ENCODE assay signal across 25 cellular contexts in the genomic region with DNA sequence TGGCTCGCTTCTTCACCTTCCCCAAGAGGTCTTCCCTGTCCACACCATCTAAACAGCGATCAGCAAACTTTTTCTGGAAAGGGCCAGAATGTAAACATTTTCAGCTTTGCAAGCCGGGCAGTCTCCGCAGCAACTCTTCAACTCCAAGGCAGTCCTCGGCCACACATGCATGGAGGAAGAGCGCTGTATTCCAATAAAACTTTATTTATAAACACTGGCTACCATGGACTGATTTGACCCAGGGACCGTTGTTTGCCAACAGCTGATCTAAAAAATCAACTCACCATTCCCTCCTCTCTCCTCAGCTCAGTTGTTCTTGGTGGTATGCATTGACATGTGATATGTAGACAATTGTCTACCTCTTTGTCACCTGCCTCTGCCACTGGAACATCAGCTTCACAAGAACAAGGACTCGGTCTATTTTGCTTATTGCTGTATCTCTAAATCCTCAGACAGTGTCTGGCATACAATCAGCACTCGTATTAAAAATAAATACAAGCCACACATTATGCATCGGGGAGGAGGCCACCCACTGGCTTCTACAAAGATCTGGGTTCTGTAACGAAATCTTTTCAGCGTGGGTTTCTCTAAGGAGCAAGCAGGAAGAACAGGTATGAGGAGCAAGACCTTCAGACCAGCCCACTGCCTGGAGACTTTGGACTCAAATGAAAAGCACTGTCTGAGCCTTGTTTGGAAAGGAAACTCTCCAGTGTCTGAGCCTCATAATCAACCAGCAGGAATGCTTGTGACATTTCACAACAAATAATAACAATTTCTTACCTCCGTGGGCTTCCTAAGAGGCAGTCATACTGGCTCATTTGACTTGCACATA.
DNase-seq lines count a peak whose midpoint lies in the region; ATAC-seq, FAIRE-seq and TF ChIP-seq lines count a peak whose summit lies in the region.
"Had no signal": no experiment of that assay in that cellular context is flagged by ENCODE, and none has a peak within 500 bp of the region (broad histone marks: within the 10 kb centered on the region; RNA-seq: fewer than 3 reads in every experiment).

No MANE protein-coding gene starts in this region.

- intact Hi-C loops in left ventricle myocardium inferior (cut with micrococcal nuclease), result no loop called here
- intact Hi-C loops in pancreas (cut with DNase I), result no loop called here

- peaks cover 40 to 62% (median 56%) of the 10 kb centered on the region in 10 experiments for H3K4me1 ChIP-seq in BLaER1 treated with 17β-estradiol and CSF1 and Interleukin-3, amounts not matched to agents 10 nM and 100 nM
- H3K4me1 ChIP-seq in Peyer's patch, result peaks cover 0 to 31% (median 6%) of the 10 kb centered on the region in 4 donors
- H3K4me1 ChIP-seq in left ventricle myocardium inferior, result peaks cover 55% of the 10 kb centered on the region
- H3K4me1 ChIP-seq in pancreas, result peaks cover 0 to 5% (median 0%) of the 10 kb centered on the region in 3 donors

- no peak overlapping the region for H3K27ac ChIP-seq in BLaER1 treated with 17β-estradiol and CSF1 and Interleukin-3, amounts not matched to agents 10 nM and 100 nM
- H3K27ac ChIP-seq in Peyer's patch (peak overlapping the region in 3 of 4 donors; percentile 19 to 62 (median 53)), left ventricle myocardium inferior (replicated peaks) (peak overlapping the region; percentile 79), pancreas (no peak overlapping the region)
- H3K27ac ChIP-seq: ascending aorta, esophagus muscularis mucosa, SJSA1, testis had no signal

- peaks cover 0 to 6% (median 0%) of the 10 kb centered on the region in 11 experiments; a peak in 3 of 22 replicates for H3K9me3 ChIP-seq in BLaER1 treated with 17β-estradiol and CSF1 and Interleukin-3, amounts not matched to agents 10 nM and 100 nM (replicated peaks in 1 of 11)
- H3K9me3 ChIP-seq in Peyer's patch (no peaks in the 10 kb centered on the region), left ventricle myocardium inferior (replicated peaks) (no peaks in the 10 kb centered on the region), pancreas (no peaks in the 10 kb centered on the region)
- H3K9me3 ChIP-seq: ascending aorta, esophagus muscularis mucosa, SJSA1, testis had no signal

- TF ChIP-seq CTCF in Peyer's patch (IDR thresholded peaks at IDR 0.05), result no peak
- no peak for TF ChIP-seq CTCF in left ventricle myocardium inferior (IDR thresholded peaks at IDR 0.05; ENCODE audit: borderline replicate concordance)
- TF ChIP-seq CTCF in pancreas (IDR thresholded peaks at IDR 0.05), result no peak

- peaks cover 0 to 59% (median 0%) of the 10 kb centered on the region in 11 experiments; a peak in 7 of 22 replicates for H3K27me3 ChIP-seq in BLaER1 treated with 17β-estradiol and CSF1 and Interleukin-3, amounts not matched to agents 10 nM and 100 nM
- H3K27me3 ChIP-seq in Peyer's patch, result no peaks in the 10 kb centered on the region
- no peaks in the 10 kb centered on the region for H3K27me3 ChIP-seq in left ventricle myocardium inferior (ENCODE audit: low read depth)
- no peaks in the 10 kb centered on the region for H3K27me3 ChIP-seq in pancreas
- H3K27me3 ChIP-seq: ascending aorta, esophagus muscularis mucosa, SJSA1, testis had no signal

- ATAC-seq in pancreas, result peak in 3 of 4 donors; percentile 5 to 41 (median 21)
- ATAC-seq: activated naive CD4-positive, alpha-beta T cell treated with anti-CD3 and anti-CD28 coated beads, Interleukin-2, amount 50 U/mL, for 72 hours; activated T-cell treated with anti-CD3 and anti-CD28 coated beads, Interleukin-2, amount 50 U/mL, for 4 hours; HCT116; stimulated activated memory B cell treated with anti-CD40 and anti-IgM and Interleukin-4, amounts not matched to agents 10 μg/mL and 1 μg/mL and 100 μg/mL, for 72 hours; WTC11 had no signal

- no peak overlapping the region for H3K4me3 ChIP-seq in BLaER1 treated with 17β-estradiol and CSF1 and Interleukin-3, amounts not matched to agents 10 nM and 100 nM
- H3K4me3 ChIP-seq in Peyer's patch (no peak overlapping the region), left ventricle myocardium inferior (peak overlapping the region; percentile 13), pancreas (no peak overlapping the region)
- H3K4me3 ChIP-seq: ascending aorta, esophagus muscularis mucosa, SJSA1, testis had no signal

- H3K9ac ChIP-seq in BLaER1 treated with 17β-estradiol and CSF1 and Interleukin-3, amounts not matched to agents 10 nM and 100 nM, result 0 out of 22 replicates have a peak overlapping the region, but pooled peaks of 1 of the 11 experiments have one; percentile 27

- peak in 2 of 3 donors; percentile 14 to 61 for DNase-seq in Peyer's patch
- peak; percentile 4 for DNase-seq in left ventricle myocardium inferior
- peak in 1 of 6 donors; percentile 24 for DNase-seq in pancreas
- DNase-seq in EL, result no peak
- no peak for DNase-seq in DMS79 (lab: John Stamatoyannopoulos, UW)
- no peak for DNase-seq in NCI-H2196 treated with DMSO at 0.1 percent for 48 hours (lab: John Stamatoyannopoulos, UW; ENCODE audit: unreplicated experiment)
- DNase-seq in kidney tubule cell (ENCODE audit: low spot score), result no peak
- DNase-seq: activated CD4-positive, alpha-beta memory T cell treated with anti-CD3 and anti-CD28 coated beads, Interleukin-2, amount 10 ng/mL, durations not matched to agents 7 days and 5 days; activated T-cell treated with anti-CD3 and anti-CD28 coated beads, Interleukin-2, amount 50 U/mL, for 4 hours; CD8-positive, alpha-beta memory T cell; effector CD8-positive, alpha-beta T cell; Karpas-422; midbrain; NCI-H1048; NCI-H187 treated with DMSO at 0.1 percent for 48 hours; testis had no signal

- 60 to 61% methylated on average over 13 of the region's 13 CpGs for WGBS in pancreas, 2 donors

- H3K4me2 ChIP-seq in BLaER1 treated with 17β-estradiol and CSF1 and Interleukin-3, amounts not matched to agents 10 nM and 100 nM, result peak overlapping the region; percentile 5 to 71 (median 57); a peak in 19 of 22 replicates

- FAIRE-seq in pancreas (lab: Jason Lieb, UNC), result no peak
- FAIRE-seq: HTR-8/SVneo had no signal

- no peak for TF ChIP-seq POLR2A in Peyer's patch (IDR thresholded peaks at IDR 0.05)

- H3K36me3 ChIP-seq in BLaER1 treated with 17β-estradiol and CSF1 and Interleukin-3, amounts not matched to agents 10 nM and 100 nM, result no peaks in the 10 kb centered on the region
- H3K36me3 ChIP-seq in Peyer's patch (no peaks in the 10 kb centered on the region), left ventricle myocardium inferior (no peaks in the 10 kb centered on the region), pancreas (no peaks in the 10 kb centered on the region)
- H3K36me3 ChIP-seq: ascending aorta, esophagus muscularis mucosa, SJSA1 had no signal

- H4K20me1 ChIP-seq in BLaER1 treated with 17β-estradiol and CSF1 and Interleukin-3, amounts not matched to agents 10 nM and 100 nM, result peaks cover 0 to 28% (median 2%) of the 10 kb centered on the region in 11 experiments; a peak in 8 of 22 replicates

Comparison
In these comparisons a context has a peak if more than half of its experiments do, and no peak if none do; other contexts are left out.
1. H3K27ac ChIP-seq: peak in Peyer's patch (3 of 4) and left ventricle myocardium inferior (single experiment); none in BLaER1 treated with 17β-estradiol and CSF1 and Interleukin-3, amounts not matched to agents 10 nM and 100 nM (0 of 11) and pancreas (0 of 4).
2. DNase-seq: peak in Peyer's patch (2 of 3) and left ventricle myocardium inferior (single experiment); none in EL (single experiment), DMS79 (single experiment), NCI-H2196 treated with DMSO at 0.1 percent for 48 hours (single experiment) and kidney tubule cell (single experiment).